In the genomic region with DNA sequence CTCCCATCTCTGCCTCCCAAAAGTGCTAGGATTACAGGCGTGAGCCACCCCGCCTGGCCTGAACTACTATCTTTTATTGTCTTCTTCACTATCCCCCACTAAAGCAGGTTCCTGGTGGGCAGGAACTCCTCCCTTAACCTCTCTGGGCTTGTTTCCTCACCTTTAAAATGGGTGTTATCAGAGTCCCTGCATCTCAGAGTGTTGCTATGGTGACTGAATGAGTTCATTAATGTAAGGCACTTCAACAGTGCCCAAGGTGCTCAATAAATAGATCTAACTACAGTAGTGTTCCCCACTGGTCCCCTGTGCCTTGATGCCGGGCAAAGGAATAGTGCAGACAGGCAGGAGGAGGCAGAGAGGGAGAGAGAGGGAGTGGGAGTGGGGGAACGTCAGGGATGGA, we compare ENCODE assay signal across 17 cellular contexts. TPM values are rescaled to one million over a fixed set of nuclear protein-coding genes. Genes with fewer than 3 reads are reported as not detected.
DNase-seq lines count a peak whose midpoint lies in the region; ATAC-seq and TF ChIP-seq lines count a peak whose summit lies in the region.
"Had no signal": no experiment of that assay in that cellular context is flagged by ENCODE, and none has a peak within 500 bp of the region (broad histone marks: within the 10 kb centered on the region; RNA-seq: fewer than 3 reads in every experiment).

No MANE protein-coding gene starts in this region.

- peak overlapping the region in 5 of 11 experiments; percentile 4 to 92 (median 22); a peak in 5 of 22 replicates for H3K27ac ChIP-seq in BLaER1 treated with 17β-estradiol and CSF1 and Interleukin-3, amounts not matched to agents 10 nM and 100 nM
- no peak overlapping the region for H3K27ac ChIP-seq in CD8-positive, alpha-beta memory T cell (ENCODE audit: low read depth, low read length)
- no peak overlapping the region for H3K27ac ChIP-seq in right atrium auricular region
- H3K27ac ChIP-seq: ascending aorta, parathyroid adenoma, thoracic aorta had no signal

- ATAC-seq in activated CD8-positive, alpha-beta T cell treated with anti-CD3 and anti-CD28 coated beads for 36 hours = no peak

- no peaks in the 10 kb centered on the region for H3K27me3 ChIP-seq in BLaER1 treated with 17β-estradiol and CSF1 and Interleukin-3, amounts not matched to agents 10 nM and 100 nM
- no peaks in the 10 kb centered on the region for H3K27me3 ChIP-seq in CD8-positive, alpha-beta memory T cell (ENCODE audit: insufficient read depth, low read length, poor library complexity, severe bottlenecking)
- no peaks in the 10 kb centered on the region for H3K27me3 ChIP-seq in right atrium auricular region
- H3K27me3 ChIP-seq: ascending aorta had no signal

- peak overlapping the region; percentile 62 to 100 (median 95) for H3K27ac Mint-ChIP-seq in CD8-positive, alpha-beta memory T cell
- H3K27ac Mint-ChIP-seq in activated CD8-positive, alpha-beta T cell treated with anti-CD3 and anti-CD28 coated beads for 36 hours = peak overlapping the region; percentile 71
- H3K27ac Mint-ChIP-seq in immature natural killer cell = peak overlapping the region; percentile 92 to 100 (median 98)

- peaks cover 20 to 72% (median 34%) of the 10 kb centered on the region in 3 donors for H3K36me3 Mint-ChIP-seq in CD8-positive, alpha-beta memory T cell
- H3K36me3 Mint-ChIP-seq in activated CD8-positive, alpha-beta T cell treated with anti-CD3 and anti-CD28 coated beads for 36 hours (ENCODE audit: low read depth) = peaks cover 56% of the 10 kb centered on the region
- peaks cover 24 to 53% (median 30%) of the 10 kb centered on the region in 3 donors for H3K36me3 Mint-ChIP-seq in immature natural killer cell

- CTCF ChIA-PET in CD8-positive, alpha-beta memory T cell (lab: Charles Lee) = interaction anchor here (4.0 kb wide), 1 partner anchor 22 kb away, joined by 33 read pairs; the partner anchor contains the start of gene TGFB1
- CTCF ChIA-PET in activated CD8-positive, alpha-beta T cell treated with anti-CD3 and anti-CD28 coated beads for 36 hours (lab: Charles Lee) = no interaction called here

- H3K36me3 ChIP-seq in BLaER1 treated with 17β-estradiol and CSF1 and Interleukin-3, amounts not matched to agents 10 nM and 100 nM = peaks cover 37 to 69% (median 58%) of the 10 kb centered on the region in 11 experiments
- peaks cover 47% of the 10 kb centered on the region for H3K36me3 ChIP-seq in CD8-positive, alpha-beta memory T cell (ENCODE audit: insufficient read depth, low read length)
- peaks cover 17% of the 10 kb centered on the region for H3K36me3 ChIP-seq in right atrium auricular region

- H3K27me3 Mint-ChIP-seq in CD8-positive, alpha-beta memory T cell = peaks cover 0 to 9% of the 10 kb centered on the region in 2 donors
- H3K27me3 Mint-ChIP-seq in activated CD8-positive, alpha-beta T cell treated with anti-CD3 and anti-CD28 coated beads for 36 hours = no peaks in the 10 kb centered on the region
- peaks cover 48 to 82% (median 81%) of the 10 kb centered on the region in 3 donors for H3K27me3 Mint-ChIP-seq in immature natural killer cell (ENCODE audit: low read depth in 3 of 3)

- POLR2A ChIA-PET in CD8-positive, alpha-beta memory T cell (lab: Charles Lee) = no interaction called here
- POLR2A ChIA-PET in activated CD8-positive, alpha-beta T cell treated with anti-CD3 and anti-CD28 coated beads for 36 hours (lab: Charles Lee) = no interaction called here

- peaks cover 59 to 78% (median 71%) of the 10 kb centered on the region in 3 donors for H3K4me1 Mint-ChIP-seq in CD8-positive, alpha-beta memory T cell
- peaks cover 59% of the 10 kb centered on the region for H3K4me1 Mint-ChIP-seq in activated CD8-positive, alpha-beta T cell treated with anti-CD3 and anti-CD28 coated beads for 36 hours (ENCODE audit: low read depth)
- H3K4me1 Mint-ChIP-seq in immature natural killer cell = peaks cover 70 to 83% of the 10 kb centered on the region in 2 donors

- H3K9ac ChIP-seq in BLaER1 treated with 17β-estradiol and CSF1 and Interleukin-3, amounts not matched to agents 10 nM and 100 nM = peak overlapping the region in 3 of 11 experiments; percentile 13 to 28 (median 16); a peak in 1 of 22 replicates
- H3K9ac ChIP-seq: parathyroid adenoma had no signal

- H3K4me3 Mint-ChIP-seq in CD8-positive, alpha-beta memory T cell = peak overlapping the region; percentile 37 to 87 (median 65)
- no peak overlapping the region for H3K4me3 Mint-ChIP-seq in activated CD8-positive, alpha-beta T cell treated with anti-CD3 and anti-CD28 coated beads for 36 hours
- H3K4me3 Mint-ChIP-seq in immature natural killer cell = peak overlapping the region; percentile 59 to 79 (median 73)

- H3K9me3 Mint-ChIP-seq in CD8-positive, alpha-beta memory T cell = peaks cover 0 to 5% (median 0%) of the 10 kb centered on the region in 5 donors
- no peaks in the 10 kb centered on the region for H3K9me3 Mint-ChIP-seq in activated CD8-positive, alpha-beta T cell treated with anti-CD3 and anti-CD28 coated beads for 36 hours
- H3K9me3 Mint-ChIP-seq in immature natural killer cell = no peaks in the 10 kb centered on the region

- DNase-seq in CD8-positive, alpha-beta memory T cell = peak in 1 of 5 donors; percentile 44
- DNase-seq in activated CD8-positive, alpha-beta T cell treated with anti-CD3 and anti-CD28 coated beads for 36 hours = no peak
- DNase-seq in immature natural killer cell = peak in 2 of 3 donors; percentile 38 to 45
- DNase-seq in epidermal melanocyte (ENCODE audit: insufficient read length, low spot score) = no peak
- DNase-seq in activated effector memory CD4-positive, alpha-beta T cell treated with anti-CD3 and anti-CD28 coated beads, Interleukin-2, amount 50 U/mL, for 16 hours = no peak
- DNase-seq in right atrium auricular region (ENCODE audit: low spot score) = no peak
- no peak for DNase-seq in occipital lobe (lab: John Stamatoyannopoulos, UW)
- DNase-seq: activated CD4-positive, alpha-beta T cell treated with anti-CD3 and anti-CD28 coated beads for 4 hours; foreskin fibroblast; NCI-H2029 treated with DMSO at 0.1 percent for 48 hours; NCI-H524 treated with DMSO at 0.1 percent for 48 hours; stimulated activated CD4-positive, alpha-beta T cell treated with anti-CD3 and anti-CD28 coated beads, Interleukin-4, amount 100 ng/mL, for 1 hour; T1000 had no signal

- H3K4me2 ChIP-seq in BLaER1 treated with 17β-estradiol and CSF1 and Interleukin-3, amounts not matched to agents 10 nM and 100 nM = peak overlapping the region in 10 of 11 experiments; percentile 3 to 99 (median 97); a peak in 16 of 22 replicates

- H4K20me1 ChIP-seq in BLaER1 treated with 17β-estradiol and CSF1 and Interleukin-3, amounts not matched to agents 10 nM and 100 nM = peaks cover 30 to 84% (median 53%) of the 10 kb centered on the region in 11 experiments; a peak in 21 of 22 replicates

- intact Hi-C loops in activated CD8-positive, alpha-beta T cell treated with anti-CD3 and anti-CD28 coated beads for 36 hours (cut with micrococcal nuclease) = no loop called here

- peaks cover 61 to 99% (median 81%) of the 10 kb centered on the region in 10 experiments for H3K4me1 ChIP-seq in BLaER1 treated with 17β-estradiol and CSF1 and Interleukin-3, amounts not matched to agents 10 nM and 100 nM
- peaks cover 59% of the 10 kb centered on the region for H3K4me1 ChIP-seq in CD8-positive, alpha-beta memory T cell (ENCODE audit: insufficient read depth, low read length)
- peaks cover 0 to 36% of the 10 kb centered on the region in 2 donors for H3K4me1 ChIP-seq in right atrium auricular region

- H3K9me3 ChIP-seq in BLaER1 treated with 17β-estradiol and CSF1 and Interleukin-3, amounts not matched to agents 10 nM and 100 nM (replicated peaks in 1 of 11) = no peaks in the 10 kb centered on the region
- H3K9me3 ChIP-seq in CD8-positive, alpha-beta memory T cell (ENCODE audit: low read length) = no peaks in the 10 kb centered on the region
- H3K9me3 ChIP-seq in right atrium auricular region = no peaks in the 10 kb centered on the region
- H3K9me3 ChIP-seq: ascending aorta, thoracic aorta had no signal

- TF ChIP-seq CTCF in activated CD8-positive, alpha-beta T cell treated with anti-CD3 and anti-CD28 coated beads for 36 hours (IDR thresholded peaks at IDR 0.05) = no peak
- TF ChIP-seq CTCF in right atrium auricular region (IDR thresholded peaks at IDR 0.05) = no peak

- H3K4me3 ChIP-seq in BLaER1 treated with 17β-estradiol and CSF1 and Interleukin-3, amounts not matched to agents 10 nM and 100 nM = no peak overlapping the region
- H3K4me3 ChIP-seq in CD8-positive, alpha-beta memory T cell (ENCODE audit: low read length) = no peak overlapping the region
- H3K4me3 ChIP-seq in right atrium auricular region = no peak overlapping the region
- H3K4me3 ChIP-seq: ascending aorta, thoracic aorta had no signal

RNA-seq across cellular contexts. Expression of gene CCDC97, which starts 20.5 kb away (rescaled TPM):
- total RNA-seq in CD8-positive, alpha-beta memory T cell = 10 to 100 TPM; 31.7 to 32.1 TPM
- 29.7 TPM for polyA plus RNA-seq in CD8-positive, alpha-beta memory T cell
- 10 to 100 TPM; 15.9 to 20.4 TPM for total RNA-seq in activated CD8-positive, alpha-beta T cell treated with anti-CD3 and anti-CD28 coated beads for 36 hours
- polyA plus RNA-seq in immature natural killer cell = 10 to 100 TPM; 14.2 to 38.2 (median 16.9) TPM
- total RNA-seq in right atrium auricular region = 10 to 100 TPM in 1 of 2 donors, 1 to 10 TPM in 1; 8.1 to 16.2 TPM
- total RNA-seq in occipital lobe = 6.4 TPM

RNA-seq across cellular contexts. Expression of gene TGFB1, which starts 23.2 kb away (rescaled TPM):
- 100 to 1,000 TPM; 152 to 161 TPM for total RNA-seq in CD8-positive, alpha-beta memory T cell
- polyA plus RNA-seq in CD8-positive, alpha-beta memory T cell = 104 TPM
- 100 to 1,000 TPM; 112 to 123 TPM for total RNA-seq in activated CD8-positive, alpha-beta T cell treated with anti-CD3 and anti-CD28 coated beads for 36 hours
- polyA plus RNA-seq in immature natural killer cell = 100 to 1,000 TPM in 1 of 3 donors, 10 to 100 TPM in 2; 51.4 to 196 (median 66.4) TPM
- total RNA-seq in right atrium auricular region (10 to 100 TPM; 17.6 to 33.7 TPM), occipital lobe (0.94 TPM)

RNA-seq across cellular contexts. Expression of gene B9D2, which starts 33.5 kb away (rescaled TPM):
- total RNA-seq in CD8-positive, alpha-beta memory T cell = 1 to 10 TPM; 8.5 to 9.7 TPM
- 15.4 TPM for polyA plus RNA-seq in CD8-positive, alpha-beta memory T cell
- total RNA-seq in activated CD8-positive, alpha-beta T cell treated with anti-CD3 and anti-CD28 coated beads for 36 hours = 1 to 10 TPM; 3.1 to 5.1 TPM
- polyA plus RNA-seq in immature natural killer cell = 10 to 100 TPM in 2 of 3 donors, 1 to 10 TPM in 1; 8.9 to 14.8 (median 14.7) TPM
- total RNA-seq in right atrium auricular region (1 to 10 TPM; 1.9 to 3.8 TPM), occipital lobe (5.3 TPM)

RNA-seq across cellular contexts. Expression of gene TMEM91, which starts 45.9 kb away (rescaled TPM):
- 1 to 10 TPM; 2.6 to 3.8 TPM for total RNA-seq in CD8-positive, alpha-beta memory T cell
- polyA plus RNA-seq in CD8-positive, alpha-beta memory T cell = 3.7 TPM
- 1 to 10 TPM; 8.9 to 9.1 TPM for total RNA-seq in activated CD8-positive, alpha-beta T cell treated with anti-CD3 and anti-CD28 coated beads for 36 hours
- 1 to 10 TPM; 5.2 to 7.0 (median 6.1) TPM for polyA plus RNA-seq in immature natural killer cell
- total RNA-seq in right atrium auricular region (1 to 10 TPM; 5.0 to 8.5 TPM), occipital lobe (9.4 TPM)

Comparison
In these comparisons a context has a peak if more than half of its experiments do, and no peak if none do; other contexts are left out.
1. DNase-seq: peak in immature natural killer cell (2 of 3); none in activated CD8-positive, alpha-beta T cell treated with anti-CD3 and anti-CD28 coated beads for 36 hours (single experiment), epidermal melanocyte (single experiment), activated effector memory CD4-positive, alpha-beta T cell treated with anti-CD3 and anti-CD28 coated beads, Interleukin-2, amount 50 U/mL, for 16 hours (single experiment), right atrium auricular region (single experiment) and occipital lobe (single experiment).
2. Peak in every context shown above with its lines, with median percentiles within 50 percentile points of each other: H3K27ac Mint-ChIP-seq.